ENCODE assay signal across 8 cellular contexts in genomic region chr17:60392845-60393702, GRCh38. TPM values are rescaled to one million over a fixed set of nuclear protein-coding genes. Genes with fewer than 3 reads are reported as not detected.
DNase-seq lines count a peak whose midpoint lies in the region; ATAC-seq and TF ChIP-seq lines count a peak whose summit lies in the region.

No MANE protein-coding gene starts in this region.

- peak overlapping the region; percentile 94 to 97 for H3K27ac ChIP-seq in lung (ENCODE audit: low read depth in 1 of 2, low read length in 1 of 2)

- H3K36me3 Mint-ChIP-seq in T-helper 1 cell treated with Interleukin-12 subunit alpha and Interleukin-12 subunit beta and Interleukin-4 antibody, amounts not matched to agents 30 μg/mL and 1 μg/mL, for 36 hours (ENCODE audit: low read depth) = no peaks in the 10 kb centered on the region
- H3K36me3 Mint-ChIP-seq in stimulated activated naive B cell treated with anti-CD40 and anti-IgM and Interleukin-4, amounts not matched to agents 10 μg/mL and 1 μg/mL and 100 μg/mL, for 72 hours = peaks cover 2 to 3% of the 10 kb centered on the region in 2 donors

- peaks cover 40% of the 10 kb centered on the region for H3K4me1 Mint-ChIP-seq in T-helper 1 cell treated with Interleukin-12 subunit alpha and Interleukin-12 subunit beta and Interleukin-4 antibody, amounts not matched to agents 30 μg/mL and 1 μg/mL, for 36 hours (ENCODE audit: low read depth)
- H3K4me1 Mint-ChIP-seq in stimulated activated naive B cell treated with anti-CD40 and anti-IgM and Interleukin-4, amounts not matched to agents 10 μg/mL and 1 μg/mL and 100 μg/mL, for 72 hours = peaks cover 40 to 82% of the 10 kb centered on the region in 2 donors

- TF ChIP-seq CTCF in GM12864 (IDR thresholded peaks at IDR 0.05; ENCODE audit: low read depth, low read length, missing control alignments) (no peak), NB4 (IDR thresholded peaks at IDR 0.05; ENCODE audit: low read depth, low read length) (no peak), lung (IDR thresholded peaks at IDR 0.05; ENCODE audit: control extremely low read depth, extremely low read depth) (no peak)

- H3K9me3 Mint-ChIP-seq in T-helper 1 cell treated with Interleukin-12 subunit alpha and Interleukin-12 subunit beta and Interleukin-4 antibody, amounts not matched to agents 30 μg/mL and 1 μg/mL, for 36 hours = no peaks in the 10 kb centered on the region
- no peaks in the 10 kb centered on the region for H3K9me3 Mint-ChIP-seq in stimulated activated naive B cell treated with anti-CD40 and anti-IgM and Interleukin-4, amounts not matched to agents 10 μg/mL and 1 μg/mL and 100 μg/mL, for 72 hours

- ATAC-seq in lung (ENCODE audit: insufficient read depth, low FRiP score) (no peak), HG02973 (IDR thresholded peaks at IDR 0.05; ENCODE audit: unreplicated experiment) (no peak)
- ATAC-seq in stimulated activated naive B cell treated with anti-CD40 and anti-IgM and Interleukin-4, amounts not matched to agents 10 μg/mL and 1 μg/mL and 100 μg/mL, for 72 hours (replicated peaks) = no peak

- H3K9me3 ChIP-seq in lung (ENCODE audit: control insufficient read depth in 2 of 2, insufficient read depth in 1 of 2, low read length in 1 of 2) = no peaks in the 10 kb centered on the region

- H3K27me3 Mint-ChIP-seq in T-helper 1 cell treated with Interleukin-12 subunit alpha and Interleukin-12 subunit beta and Interleukin-4 antibody, amounts not matched to agents 30 μg/mL and 1 μg/mL, for 36 hours (ENCODE audit: low read depth) = no peaks in the 10 kb centered on the region
- H3K27me3 Mint-ChIP-seq in stimulated activated naive B cell treated with anti-CD40 and anti-IgM and Interleukin-4, amounts not matched to agents 10 μg/mL and 1 μg/mL and 100 μg/mL, for 72 hours = no peaks in the 10 kb centered on the region

- peaks cover 2 to 5% of the 10 kb centered on the region in 2 donors for H3K4me1 ChIP-seq in lung (ENCODE audit: control insufficient read depth in 2 of 2, insufficient read depth in 2 of 2, low read length in 2 of 2)

- 17 to 19% methylated on average over 17 of the region's 17 CpGs for WGBS in lung, 2 donors

- H3K27me3 ChIP-seq in lung (ENCODE audit: control insufficient read depth, insufficient read depth) = no peaks in the 10 kb centered on the region

- no peak for TF ChIP-seq POLR2A in NB4 (IDR thresholded peaks at IDR 0.05; ENCODE audit: extremely low read depth, insufficient read length)

- peak overlapping the region; percentile 98 for H3K27ac Mint-ChIP-seq in T-helper 1 cell treated with Interleukin-12 subunit alpha and Interleukin-12 subunit beta and Interleukin-4 antibody, amounts not matched to agents 30 μg/mL and 1 μg/mL, for 36 hours
- H3K27ac Mint-ChIP-seq in stimulated activated naive B cell treated with anti-CD40 and anti-IgM and Interleukin-4, amounts not matched to agents 10 μg/mL and 1 μg/mL and 100 μg/mL, for 72 hours = peak overlapping the region; percentile 99

- H3K4me3 ChIP-seq in GM12864 (ENCODE audit: low read depth, low read length) (peak overlapping the region; percentile 68), NB4 (ENCODE audit: low read depth, low read length) (peak overlapping the region; percentile 77), lung (peak overlapping the region; percentile 53)

- H3K36me3 ChIP-seq in lung (ENCODE audit: control insufficient read depth in 2 of 2, insufficient read depth in 2 of 2, low read length in 2 of 2) = no peaks in the 10 kb centered on the region

- peak overlapping the region; percentile 95 for H3K4me3 Mint-ChIP-seq in T-helper 1 cell treated with Interleukin-12 subunit alpha and Interleukin-12 subunit beta and Interleukin-4 antibody, amounts not matched to agents 30 μg/mL and 1 μg/mL, for 36 hours
- H3K4me3 Mint-ChIP-seq in stimulated activated naive B cell treated with anti-CD40 and anti-IgM and Interleukin-4, amounts not matched to agents 10 μg/mL and 1 μg/mL and 100 μg/mL, for 72 hours = peak overlapping the region; percentile 99

- DNase-seq in GM12864 (ENCODE audit: low read depth) (no peak), NB4 (ENCODE audit: low read depth) (peak; percentile 90), cerebellar cortex (ENCODE audit: low spot score) (peak; percentile 56), lung (ENCODE audit: low spot score) (peak; percentile 58), NCI-H1048 (lab: John Stamatoyannopoulos, UW) (no peak)
- peak; percentile 21 for DNase-seq in stimulated activated naive B cell treated with anti-CD40 and anti-IgM and Interleukin-4, amounts not matched to agents 10 μg/mL and 1 μg/mL and 100 μg/mL, for 72 hours

RNA-seq across cellular contexts. Expression of gene USP32, which starts 1.1 kb away (rescaled TPM):
- total RNA-seq in lung = 10 to 100 TPM; 65.3 to 96.6 TPM
- polyA plus RNA-seq in lung = 10 to 100 TPM; 18.2 to 36.9 TPM

RNA-seq across cellular contexts. Expression of gene CHCT1, which starts 29.2 kb away (rescaled TPM):
- total RNA-seq in lung = not detected
- under 1 TPM; 0.10 to 0.12 TPM for polyA plus RNA-seq in lung

Comparison
In these comparisons a context has a peak if more than half of its experiments do, and no peak if none do; other contexts are left out.
1. DNase-seq: peak in NB4 (single experiment), cerebellar cortex (single experiment), lung (single experiment) and stimulated activated naive B cell treated with anti-CD40 and anti-IgM and Interleukin-4, amounts not matched to agents 10 μg/mL and 1 μg/mL and 100 μg/mL, for 72 hours (single experiment); none in GM12864 (single experiment) and NCI-H1048 (single experiment).
2. Peak in every context shown above with its lines, with median percentiles within 50 percentile points of each other: H3K4me3 ChIP-seq.